ENCODE assay signal across 8 cellular contexts in genomic region chr10:23343591-23344225, GRCh38. TPM values are rescaled to one million over a fixed set of nuclear protein-coding genes. Genes with fewer than 3 reads are reported as not detected.
DNase-seq lines count a peak whose midpoint lies in the region; ATAC-seq lines count a peak whose summit lies in the region.

No MANE protein-coding gene starts in this region.

- peaks cover 35% of the 10 kb centered on the region for H3K4me1 Mint-ChIP-seq in activated CD4-positive, alpha-beta memory T cell treated with anti-CD3 and anti-CD28 coated beads, Interleukin-2, amount 10 ng/mL, durations not matched to agents 7 days and 5 days
- H3K4me1 Mint-ChIP-seq in naive B cell = peaks cover 14 to 28% (median 16%) of the 10 kb centered on the region in 3 donors
- H3K4me1 Mint-ChIP-seq in stimulated activated naive CD8-positive, alpha-beta T cell treated with anti-CD3 and anti-CD28 coated beads, Interleukin-15, Interleukin-2, amounts not matched to agents 100 ng/mL and 50 ng/mL, for 24 hours (ENCODE audit: low read depth) = peaks cover 46% of the 10 kb centered on the region

- DNase-seq in NCI-H526 (lab: John Stamatoyannopoulos, UW) (peak; percentile 9 to 68), NCI-H526 treated with DMSO at 0.1 percent for 48 hours (lab: John Stamatoyannopoulos, UW) (no peak), naive B cell (no peak)
- peak; percentile 47 for DNase-seq in activated CD4-positive, alpha-beta memory T cell treated with anti-CD3 and anti-CD28 coated beads, Interleukin-2, amount 10 ng/mL, durations not matched to agents 7 days and 5 days
- DNase-seq in NK-92 treated with Interleukin-12 subunit alpha and Interleukin-12 subunit beta, amount 100 ng/mL, for 24 hours (lab: John Stamatoyannopoulos, UW) = no peak

- H3K4me3 Mint-ChIP-seq in activated CD4-positive, alpha-beta memory T cell treated with anti-CD3 and anti-CD28 coated beads, Interleukin-2, amount 10 ng/mL, durations not matched to agents 7 days and 5 days = peak overlapping the region; percentile 81
- H3K4me3 Mint-ChIP-seq in naive B cell = peak overlapping the region; percentile 53 to 96 (median 92)
- peak overlapping the region; percentile 66 for H3K4me3 Mint-ChIP-seq in stimulated activated naive CD8-positive, alpha-beta T cell treated with anti-CD3 and anti-CD28 coated beads, Interleukin-15, Interleukin-2, amounts not matched to agents 100 ng/mL and 50 ng/mL, for 24 hours

- no peaks in the 10 kb centered on the region for H3K36me3 ChIP-seq in esophagus (ENCODE audit: control insufficient read depth in 2 of 2, insufficient read depth in 2 of 2, low read length in 1 of 2)

- peak overlapping the region; percentile 31 to 53 for H3K4me3 ChIP-seq in esophagus (ENCODE audit: low read depth in 1 of 2, low read length in 2 of 2)

- no peak overlapping the region for H3K27ac Mint-ChIP-seq in activated CD4-positive, alpha-beta memory T cell treated with anti-CD3 and anti-CD28 coated beads, Interleukin-2, amount 10 ng/mL, durations not matched to agents 7 days and 5 days
- H3K27ac Mint-ChIP-seq in naive B cell = peak overlapping the region in 1 of 6 donors; percentile 21
- H3K27ac Mint-ChIP-seq in stimulated activated naive CD8-positive, alpha-beta T cell treated with anti-CD3 and anti-CD28 coated beads, Interleukin-15, Interleukin-2, amounts not matched to agents 100 ng/mL and 50 ng/mL, for 24 hours = no peak overlapping the region

- no peak overlapping the region for H3K27ac ChIP-seq in esophagus (ENCODE audit: low read depth in 2 of 2, low read length in 1 of 2)

- CTCF ChIA-PET in activated CD4-positive, alpha-beta memory T cell treated with anti-CD3 and anti-CD28 coated beads, Interleukin-2, amount 10 ng/mL, durations not matched to agents 7 days and 5 days (lab: Charles Lee) = no interaction called here

- POLR2A ChIA-PET in activated CD4-positive, alpha-beta memory T cell treated with anti-CD3 and anti-CD28 coated beads, Interleukin-2, amount 10 ng/mL, durations not matched to agents 7 days and 5 days (lab: Charles Lee) = interaction anchor here (1.2 to 1.7 kb wide), 3 partner anchors 11 to 96 kb away, joined by 5 to 6 read pairs (median 5); no protein-coding TSS in a partner anchor

- H3K27me3 ChIP-seq in esophagus (ENCODE audit: control insufficient read depth in 1 of 2, insufficient read depth in 2 of 2, low read length in 2 of 2) = no peaks in the 10 kb centered on the region

- H3K9me3 Mint-ChIP-seq in activated CD4-positive, alpha-beta memory T cell treated with anti-CD3 and anti-CD28 coated beads, Interleukin-2, amount 10 ng/mL, durations not matched to agents 7 days and 5 days = no peaks in the 10 kb centered on the region
- H3K9me3 Mint-ChIP-seq in naive B cell = no peaks in the 10 kb centered on the region
- H3K9me3 Mint-ChIP-seq in stimulated activated naive CD8-positive, alpha-beta T cell treated with anti-CD3 and anti-CD28 coated beads, Interleukin-15, Interleukin-2, amounts not matched to agents 100 ng/mL and 50 ng/mL, for 24 hours = no peaks in the 10 kb centered on the region

- no peaks in the 10 kb centered on the region for H3K36me3 Mint-ChIP-seq in activated CD4-positive, alpha-beta memory T cell treated with anti-CD3 and anti-CD28 coated beads, Interleukin-2, amount 10 ng/mL, durations not matched to agents 7 days and 5 days (ENCODE audit: low read depth)
- no peaks in the 10 kb centered on the region for H3K36me3 Mint-ChIP-seq in naive B cell
- no peaks in the 10 kb centered on the region for H3K36me3 Mint-ChIP-seq in stimulated activated naive CD8-positive, alpha-beta T cell treated with anti-CD3 and anti-CD28 coated beads, Interleukin-15, Interleukin-2, amounts not matched to agents 100 ng/mL and 50 ng/mL, for 24 hours (ENCODE audit: low read depth)

- WGBS in esophagus, 2 donors = 12 to 13% methylated on average over 47 to 48 of the region's 48 CpGs

- peak in 1 of 2 donors; percentile 27 for ATAC-seq in naive B cell (ENCODE audit: low read depth in 2 of 2)
- ATAC-seq in GM21717 (IDR thresholded peaks at IDR 0.05; ENCODE audit: unreplicated experiment) = no peak

- no peaks in the 10 kb centered on the region for H3K9me3 ChIP-seq in esophagus (ENCODE audit: control insufficient read depth in 2 of 2, insufficient read depth in 1 of 2, low read depth in 1 of 2, low read length in 1 of 2)

- H3K27me3 Mint-ChIP-seq in activated CD4-positive, alpha-beta memory T cell treated with anti-CD3 and anti-CD28 coated beads, Interleukin-2, amount 10 ng/mL, durations not matched to agents 7 days and 5 days = peaks cover 3% of the 10 kb centered on the region
- peaks cover 13 to 24% (median 18%) of the 10 kb centered on the region in 3 donors for H3K27me3 Mint-ChIP-seq in naive B cell
- peaks cover 9% of the 10 kb centered on the region for H3K27me3 Mint-ChIP-seq in stimulated activated naive CD8-positive, alpha-beta T cell treated with anti-CD3 and anti-CD28 coated beads, Interleukin-15, Interleukin-2, amounts not matched to agents 100 ng/mL and 50 ng/mL, for 24 hours

- no peaks in the 10 kb centered on the region for H3K4me1 ChIP-seq in esophagus (ENCODE audit: control insufficient read depth in 2 of 2, insufficient read depth in 2 of 2, low read length in 1 of 2)

RNA-seq across cellular contexts. Expression of gene C10orf67, which starts 0.9 kb away (rescaled TPM):
- not detected for total RNA-seq in activated CD4-positive, alpha-beta memory T cell treated with anti-CD3 and anti-CD28 coated beads, Interleukin-2, amount 10 ng/mL, durations not matched to agents 7 days and 5 days
- polyA plus RNA-seq in esophagus (under 1 TPM; 0.04 to 0.08 TPM), naive B cell (ENCODE audit: low read depth in 6 of 6) (not detected)

Comparison
In these comparisons a context has a peak if more than half of its experiments do, and no peak if none do; other contexts are left out.
1. DNase-seq: peak in NCI-H526 (2 of 2) and activated CD4-positive, alpha-beta memory T cell treated with anti-CD3 and anti-CD28 coated beads, Interleukin-2, amount 10 ng/mL, durations not matched to agents 7 days and 5 days (single experiment); none in NCI-H526 treated with DMSO at 0.1 percent for 48 hours (single experiment), naive B cell (single experiment) and NK-92 treated with Interleukin-12 subunit alpha and Interleukin-12 subunit beta, amount 100 ng/mL, for 24 hours (single experiment).
2. Peak in every context shown above with its lines, with median percentiles within 50 percentile points of each other: H3K4me3 Mint-ChIP-seq.